1 cellular context compared by ENCODE assay signal in the genomic region with DNA sequence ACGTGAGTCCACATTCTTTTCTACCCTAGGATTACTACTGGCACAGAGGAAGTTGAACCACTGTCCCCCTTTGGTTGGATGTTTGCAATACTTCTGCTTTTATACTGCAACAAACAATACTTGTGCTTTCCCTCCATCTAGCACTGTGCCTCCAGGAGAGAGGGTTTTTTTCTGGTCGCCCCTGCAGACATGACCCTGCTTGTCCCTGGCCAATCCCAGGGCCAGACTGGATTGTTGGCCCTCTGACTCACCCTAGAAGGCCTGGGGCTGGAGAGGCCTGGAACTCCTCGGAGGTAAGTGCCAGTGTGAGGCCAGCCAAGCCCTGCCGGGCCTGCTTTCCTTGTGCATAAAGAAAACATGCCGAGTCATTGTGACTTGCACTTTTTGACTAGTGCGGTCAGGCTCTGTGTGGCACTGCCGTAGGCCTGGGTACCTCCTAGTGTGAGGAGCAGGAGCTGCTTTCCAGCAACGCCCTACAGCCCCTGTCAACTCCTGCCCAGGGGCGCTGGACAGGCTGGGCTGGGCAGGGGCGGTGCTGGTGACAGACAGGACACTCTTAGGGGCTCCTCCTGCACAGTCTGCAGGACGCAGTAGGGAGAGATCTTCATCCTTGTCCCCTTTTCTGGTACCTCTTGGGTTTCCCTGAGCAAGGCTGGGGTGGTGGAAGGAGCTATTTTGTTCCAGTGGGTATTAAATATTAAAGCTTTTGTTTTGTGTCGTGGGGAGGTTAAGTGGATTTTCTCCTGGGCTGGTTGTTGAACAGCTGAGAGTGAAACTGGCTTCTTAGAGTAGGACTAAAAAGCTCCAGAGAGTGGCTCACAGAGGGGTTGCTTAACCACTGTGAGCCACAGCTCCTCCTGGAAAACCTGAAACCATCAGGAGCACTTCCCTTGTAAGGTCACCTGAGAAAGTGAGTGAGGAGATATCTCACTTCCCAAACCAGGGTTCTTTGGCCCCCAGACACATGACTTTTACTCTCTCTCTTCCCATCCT.
TF ChIP-seq lines count a peak whose summit lies in the region.

No MANE protein-coding gene starts in this region.

TF ChIP-seq in HepG2, 621 proteins besides CTCF, POLR2A, EP300 and RAD21 (continued from another document and continues in another):
- TF ChIP-seq, protein P1, sequence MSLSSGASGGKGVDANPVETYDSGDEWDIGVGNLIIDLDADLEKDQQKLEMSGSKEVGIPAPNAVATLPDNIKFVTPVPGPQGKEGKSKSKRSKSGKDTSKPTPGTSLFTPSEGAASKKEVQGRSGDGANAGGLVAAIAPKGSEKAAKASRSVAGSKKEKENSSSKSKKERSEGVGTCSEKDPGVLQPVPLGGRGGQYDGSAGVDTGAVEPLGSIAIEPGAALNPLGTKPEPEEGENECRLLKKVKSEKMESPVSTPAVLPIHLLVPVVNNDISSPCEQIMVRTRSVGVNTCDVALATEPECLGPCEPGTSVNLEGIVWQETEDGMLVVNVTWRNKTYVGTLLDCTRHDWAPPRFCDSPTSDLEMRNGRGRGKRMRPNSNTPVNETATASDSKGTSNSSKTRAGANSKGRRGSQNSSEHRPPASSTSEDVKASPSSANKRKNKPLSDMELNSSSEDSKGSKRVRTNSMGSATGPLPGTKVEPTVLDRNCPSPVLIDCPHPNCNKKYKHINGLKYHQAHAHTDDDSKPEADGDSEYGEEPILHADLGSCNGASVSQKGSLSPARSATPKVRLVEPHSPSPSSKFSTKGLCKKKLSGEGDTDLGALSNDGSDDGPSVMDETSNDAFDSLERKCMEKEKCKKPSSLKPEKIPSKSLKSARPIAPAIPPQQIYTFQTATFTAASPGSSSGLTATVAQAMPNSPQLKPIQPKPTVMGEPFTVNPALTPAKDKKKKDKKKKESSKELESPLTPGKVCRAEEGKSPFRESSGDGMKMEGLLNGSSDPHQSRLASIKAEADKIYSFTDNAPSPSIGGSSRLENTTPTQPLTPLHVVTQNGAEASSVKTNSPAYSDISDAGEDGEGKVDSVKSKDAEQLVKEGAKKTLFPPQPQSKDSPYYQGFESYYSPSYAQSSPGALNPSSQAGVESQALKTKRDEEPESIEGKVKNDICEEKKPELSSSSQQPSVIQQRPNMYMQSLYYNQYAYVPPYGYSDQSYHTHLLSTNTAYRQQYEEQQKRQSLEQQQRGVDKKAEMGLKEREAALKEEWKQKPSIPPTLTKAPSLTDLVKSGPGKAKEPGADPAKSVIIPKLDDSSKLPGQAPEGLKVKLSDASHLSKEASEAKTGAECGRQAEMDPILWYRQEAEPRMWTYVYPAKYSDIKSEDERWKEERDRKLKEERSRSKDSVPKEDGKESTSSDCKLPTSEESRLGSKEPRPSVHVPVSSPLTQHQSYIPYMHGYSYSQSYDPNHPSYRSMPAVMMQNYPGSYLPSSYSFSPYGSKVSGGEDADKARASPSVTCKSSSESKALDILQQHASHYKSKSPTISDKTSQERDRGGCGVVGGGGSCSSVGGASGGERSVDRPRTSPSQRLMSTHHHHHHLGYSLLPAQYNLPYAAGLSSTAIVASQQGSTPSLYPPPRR (CRISPR knock-in tag; IDR thresholded peaks at IDR 0.05; ENCODE audit: borderline replicate concordance) = no peak
- TF ChIP-seq HMG20A (CRISPR knock-in tag; IDR thresholded peaks at IDR 0.05; ENCODE audit: borderline replicate concordance) (peak; percentile 65; the same call in 1 of the 2 replicates), YY1 (IDR thresholded peaks at IDR 0.05; ENCODE audit: insufficient read depth, insufficient replicate concordance, low read depth, low read length) (peak; percentile 40), ZBTB21 (CRISPR knock-in tag; IDR thresholded peaks at IDR 0.05) (peak; percentile 14; the same call in 1 of the 2 replicates), ZSCAN12 (CRISPR knock-in tag; IDR thresholded peaks at IDR 0.05) (no peak), ZNF724P (CRISPR knock-in tag; IDR thresholded peaks at IDR 0.05; ENCODE audit: borderline replicate concordance) (0 out of 2 replicates have a peak, but pooled peaks have one; percentile 51), TCF12 (IDR thresholded peaks at IDR 0.05) (no peak), TCF12 (CRISPR knock-in tag; IDR thresholded peaks at IDR 0.05) (no peak), TRIM22 (IDR thresholded peaks at IDR 0.05) (no peak), RFX5 (IDR thresholded peaks at IDR 0.05; ENCODE audit: low read depth, low read length) (no peak), SP4 (CRISPR knock-in tag; IDR thresholded peaks at IDR 0.05) (peak; percentile 70), KAT7 (CRISPR knock-in tag; IDR thresholded peaks at IDR 0.05; ENCODE audit: borderline replicate concordance) (no peak), ZNF33A (CRISPR knock-in tag; IDR thresholded peaks at IDR 0.05; ENCODE audit: borderline replicate concordance) (no peak), ZNF589 (CRISPR knock-in tag; conservative IDR thresholded peaks at IDR 0.05) (no peak), EEA1 (CRISPR knock-in tag; IDR thresholded peaks at IDR 0.05; ENCODE audit: borderline replicate concordance) (no peak), CHD4 (IDR thresholded peaks at IDR 0.05; ENCODE audit: borderline replicate concordance, low read length) (no peak), CAMTA2 (CRISPR knock-in tag; IDR thresholded peaks at IDR 0.05; ENCODE audit: borderline replicate concordance) (no peak), TRIM24 (CRISPR knock-in tag; IDR thresholded peaks at IDR 0.05) (no peak), SOX13 (IDR thresholded peaks at IDR 0.05) (no peak), SOX13 (CRISPR knock-in tag; conservative IDR thresholded peaks at IDR 0.05 in 1 of 2, IDR thresholded peaks at IDR 0.05 in 1 of 2) (peak in 1 of 2 experiments; percentile 20; a peak in 1 of 4 replicates), NFIC (IDR thresholded peaks at IDR 0.05; ENCODE audit: low read length) (no peak), ZNF30 (CRISPR knock-in tag; IDR thresholded peaks at IDR 0.05) (no peak), ZZZ3 (CRISPR knock-in tag; IDR thresholded peaks at IDR 0.05; ENCODE audit: borderline replicate concordance) (no peak; the same call in 1 of the 2 replicates), PAWR (CRISPR knock-in tag; IDR thresholded peaks at IDR 0.05; ENCODE audit: borderline replicate concordance) (0 out of 2 replicates have a peak, but pooled peaks have one; percentile 16), SMYD3 (CRISPR knock-in tag; IDR thresholded peaks at IDR 0.05) (peak; percentile 79; the same call in 1 of the 2 replicates), MXD4 (CRISPR knock-in tag; IDR thresholded peaks at IDR 0.05) (0 out of 2 replicates have a peak, but pooled peaks have one; percentile 59), ZMAT5 (CRISPR knock-in tag; IDR thresholded peaks at IDR 0.05; ENCODE audit: borderline replicate concordance, low read depth) (no peak), ZHX2 (IDR thresholded peaks at IDR 0.05; ENCODE audit: low read depth) (peak; percentile 48; the same call in 1 of the 2 replicates), ZHX2 (CRISPR knock-in tag; IDR thresholded peaks at IDR 0.05; ENCODE audit: borderline replicate concordance) (no peak), RXRB (CRISPR knock-in tag; IDR thresholded peaks at IDR 0.05; ENCODE audit: borderline replicate concordance) (0 out of 2 replicates have a peak, but pooled peaks have one; percentile 34), MAF1 (CRISPR knock-in tag; IDR thresholded peaks at IDR 0.05; ENCODE audit: borderline replicate concordance) (no peak), FOSL2 (CRISPR knock-in tag; IDR thresholded peaks at IDR 0.05) (peak; percentile 97), FOXO1 (CRISPR knock-in tag; IDR thresholded peaks at IDR 0.05) (0 out of 2 replicates have a peak, but pooled peaks have one; percentile 36), ZNF777 (CRISPR knock-in tag; IDR thresholded peaks at IDR 0.05) (no peak)
- TF ChIP-seq, protein P2, sequence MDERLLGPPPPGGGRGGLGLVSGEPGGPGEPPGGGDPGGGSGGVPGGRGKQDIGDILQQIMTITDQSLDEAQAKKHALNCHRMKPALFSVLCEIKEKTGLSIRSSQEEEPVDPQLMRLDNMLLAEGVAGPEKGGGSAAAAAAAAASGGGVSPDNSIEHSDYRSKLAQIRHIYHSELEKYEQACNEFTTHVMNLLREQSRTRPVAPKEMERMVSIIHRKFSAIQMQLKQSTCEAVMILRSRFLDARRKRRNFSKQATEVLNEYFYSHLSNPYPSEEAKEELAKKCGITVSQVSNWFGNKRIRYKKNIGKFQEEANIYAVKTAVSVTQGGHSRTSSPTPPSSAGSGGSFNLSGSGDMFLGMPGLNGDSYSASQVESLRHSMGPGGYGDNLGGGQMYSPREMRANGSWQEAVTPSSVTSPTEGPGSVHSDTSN (CRISPR knock-in tag; IDR thresholded peaks at IDR 0.05) = no peak
